Comparison of ENCODE assay signal across 20 cellular contexts in genomic region chr6:113511100-113511499, GRCh38.
"Had no signal": no experiment of that assay in that cellular context is flagged by ENCODE, and none has a peak within 500 bp of the region (broad histone marks: within the 10 kb centered on the region; RNA-seq: fewer than 3 reads in every experiment).

No MANE protein-coding gene starts in this region.

- H3K36me3 ChIP-seq: adrenal gland, Peyer's patch, SJSA1 had no signal

- ATAC-seq: activated CD4-positive, CD25-positive, alpha-beta regulatory T cell treated with anti-CD3 and anti-CD28 coated beads, Interleukin-2, amount 50 U/mL, for 24 hours; activated CD8-positive, alpha-beta T cell treated with anti-CD3 and anti-CD28 coated beads for 36 hours; activated T-cell treated with anti-CD3 and anti-CD28 coated beads, Interleukin-2, amount 50 U/mL, for 72 hours; SK-N-SH treated with all-trans-retinoic acid at 6 μM for 48 hours had no signal

- H3K9me3 ChIP-seq: adrenal gland, Peyer's patch, SJSA1 had no signal

- H3K4me1 ChIP-seq: adrenal gland, Peyer's patch, SJSA1 had no signal

- DNase-seq: activated CD4-positive, alpha-beta T cell treated with anti-CD3 and anti-CD28 coated beads for 4 hours; activated CD8-positive, alpha-beta memory T cell treated with anti-CD3 and anti-CD28 coated beads, Interleukin-2, amount 50 U/mL, for 4 hours; activated CD8-positive, alpha-beta T cell treated with anti-CD3 and anti-CD28 coated beads for 36 hours; activated gamma-delta T cell treated with Interleukin-2 at 50 U/mL for 16 hours; activated naive CD4-positive, alpha-beta T cell treated with anti-CD3 and anti-CD28 coated beads, Interleukin-2, amount 50 U/mL, for 16 hours; activated naive CD8-positive, alpha-beta T cell treated with anti-CD3 and anti-CD28 coated beads, Interleukin-2, amount 10 ng/mL, durations not matched to agents 7 days and 5 days; activated T-cell treated with anti-CD3 and anti-CD28 coated beads, Interleukin-2, amount 50 U/mL, for 72 hours; adrenal gland; cerebellar nuclear complex; Kasumi-1; NCI-H1105 treated with DMSO at 0.1 percent for 48 hours; NCI-H1436 treated with DMSO at 0.1 percent for 48 hours; NCI-H1930; NCI-H345; NCI-H510A; NCI-H526 treated with DMSO at 0.1 percent for 48 hours; Peyer's patch had no signal

- H3K27ac ChIP-seq: adrenal gland, Peyer's patch, SJSA1 had no signal

- H3K27me3 ChIP-seq: adrenal gland, Peyer's patch, SJSA1 had no signal

- H3K4me3 ChIP-seq: adrenal gland, Peyer's patch, SJSA1 had no signal
